Comparison of ENCODE assay signal across 25 cellular contexts in genomic region chr7:123901111-123901510, GRCh38. TPM values are rescaled to one million over a fixed set of nuclear protein-coding genes. Genes with fewer than 3 reads are reported as not detected.
"Had no signal": no experiment of that assay in that cellular context is flagged by ENCODE, and none has a peak within 500 bp of the region (broad histone marks: within the 10 kb centered on the region; RNA-seq: fewer than 3 reads in every experiment).

No MANE protein-coding gene starts in this region.

- H3K4me2 ChIP-seq: KMS-11 had no signal

- H3K27ac ChIP-seq: KMS-11, RWPE1, SJSA1, SK-N-MC had no signal

- H3K27me3 ChIP-seq: SJSA1 had no signal

- DNase-seq: Kasumi-1, MV-4-11, NCI-H1048, NCI-H1105, NCI-H1417, NCI-H1436 treated with DMSO at 0.1 percent for 48 hours, NCI-H1694, NCI-H187 treated with DMSO at 0.1 percent for 48 hours, NCI-H2081, NCI-H2107, NCI-H226, NCI-H446, NCI-H510A, NCI-H524 treated with DMSO at 0.1 percent for 48 hours, NCI-H69, NCI-H774, SHP77 had no signal

- H3K9ac ChIP-seq: KMS-11 had no signal

- H3K4me1 ChIP-seq: SJSA1 had no signal

- H3K9me3 ChIP-seq: SJSA1 had no signal

- H3K36me3 ChIP-seq: SJSA1 had no signal

- H3K4me3 ChIP-seq: K562, SJSA1, SK-N-MC had no signal

- ATAC-seq: K562, Panc1 had no signal

RNA-seq across cellular contexts. Expression of gene SPAM1, which starts 23.9 kb away (rescaled TPM):
- total RNA-seq: K562, MCF 10A, SJSA1 had no signal
- polyA plus RNA-seq: IgD-negative memory B cell, K562 had no signal

RNA-seq across cellular contexts. Expression of gene HYAL4, which starts 56.1 kb away (rescaled TPM):
- total RNA-seq: K562, MCF 10A, SJSA1 had no signal
- polyA plus RNA-seq: IgD-negative memory B cell, K562 had no signal
